1 cellular context compared by ENCODE assay signal in genomic region chr7:41096921-41097320, GRCh38.
TF ChIP-seq lines count a peak whose summit lies in the region.

No MANE protein-coding gene starts in this region.

TF ChIP-seq in HepG2, 621 proteins besides CTCF, POLR2A, EP300 and RAD21 (continued from another document):
- peak; percentile 4; the same call in 1 of the 2 replicates for TF ChIP-seq CREB1 (IDR thresholded peaks at IDR 0.05)
- no peak for TF ChIP-seq CREB1 (CRISPR knock-in tag; IDR thresholded peaks at IDR 0.05)
- TF ChIP-seq HIC2 (CRISPR knock-in tag; IDR thresholded peaks at IDR 0.05; ENCODE audit: low read depth) = no peak
